12 cellular contexts compared by ENCODE assay signal in the genomic region with DNA sequence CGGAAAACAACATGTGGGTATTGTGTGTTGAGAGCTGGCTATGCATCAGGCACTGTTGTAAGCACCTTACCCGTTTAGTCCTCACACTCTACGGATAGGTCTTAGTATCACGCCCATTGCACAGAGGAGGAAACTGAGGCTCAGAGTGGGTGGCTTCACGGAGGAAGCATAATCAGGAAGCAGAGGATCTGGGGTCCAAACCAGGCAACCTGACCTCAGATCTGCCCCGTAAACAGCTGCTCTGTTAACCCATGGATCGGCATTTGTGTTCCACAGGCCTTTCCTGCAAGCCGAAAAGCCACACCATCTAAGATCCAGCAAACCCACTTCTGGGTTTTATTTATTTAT.
DNase-seq lines count a peak whose midpoint lies in the region; ATAC-seq and TF ChIP-seq lines count a peak whose summit lies in the region.
"Had no signal": no experiment of that assay in that cellular context is flagged by ENCODE, and none has a peak within 500 bp of the region (broad histone marks: within the 10 kb centered on the region; RNA-seq: fewer than 3 reads in every experiment).

No MANE protein-coding gene starts in this region.

- no peak overlapping the region for H3K18ac ChIP-seq in H9 (ENCODE audit: insufficient read length, low read depth, low read length)

- H3K4me3 ChIP-seq in right atrium auricular region (no peak overlapping the region), endodermal cell (ENCODE audit: low read length) (no peak overlapping the region), osteoblast (ENCODE audit: insufficient read depth, low read length) (no peak overlapping the region)

- H3K4me2 ChIP-seq in osteoblast (ENCODE audit: insufficient read depth, low read length) (no peak overlapping the region), H9 (ENCODE audit: insufficient read depth, insufficient read length, low read length) (no peak overlapping the region)

- TF ChIP-seq CTCF in right atrium auricular region (IDR thresholded peaks at IDR 0.05) (no peak), endodermal cell (conservative IDR thresholded peaks at IDR 0.05) (no peak), osteoblast (IDR thresholded peaks at IDR 0.05; ENCODE audit: extremely low read depth, low read depth, low read length) (no peak), GM10266 (IDR thresholded peaks at IDR 0.05; ENCODE audit: control insufficient read depth, insufficient read depth, low read depth, missing control alignments) (no peak), H9 (conservative IDR thresholded peaks at IDR 0.05) (no peak)

- no peak overlapping the region for H2BK15ac ChIP-seq in H9 (ENCODE audit: low read depth, low read length)

- H3K27me3 ChIP-seq in right atrium auricular region (no peaks in the 10 kb centered on the region), endodermal cell (ENCODE audit: control insufficient read depth, insufficient read depth, low read length, poor library complexity, severe bottlenecking) (no peaks in the 10 kb centered on the region), osteoblast (ENCODE audit: insufficient read depth, low read length) (peaks cover 16% of the 10 kb centered on the region), H9 (ENCODE audit: insufficient read depth, low read length) (no peaks in the 10 kb centered on the region)

- H3T11ph ChIP-seq in H9 (ENCODE audit: low read length): no peak overlapping the region

- no peaks in the 10 kb centered on the region for H4K20me1 ChIP-seq in osteoblast (ENCODE audit: insufficient read depth, low read length)
- H4K20me1 ChIP-seq in H9 (ENCODE audit: control insufficient read depth, insufficient read depth, insufficient read length): no peaks in the 10 kb centered on the region

- H3K23me2 ChIP-seq in H9 (ENCODE audit: insufficient read length, low read depth, low read length, poor library complexity, severe bottlenecking): no peaks in the 10 kb centered on the region

- H3K4me1 ChIP-seq in right atrium auricular region (peaks cover 3 to 68% of the 10 kb centered on the region in 2 donors), endodermal cell (ENCODE audit: control insufficient read depth, insufficient read depth, low read length) (no peaks in the 10 kb centered on the region), osteoblast (ENCODE audit: insufficient read depth, low read length) (peaks cover 20% of the 10 kb centered on the region), H9 (ENCODE audit: insufficient read depth, low read length) (no peaks in the 10 kb centered on the region)

- no peak overlapping the region for H3K23ac ChIP-seq in H9 (ENCODE audit: insufficient read length, low read depth, low read length)

- H2AFZ ChIP-seq in osteoblast (ENCODE audit: low read length): no peak overlapping the region
- H2AFZ ChIP-seq in H9 (ENCODE audit: low read length): no peak overlapping the region

- H3K14ac ChIP-seq in H9 (ENCODE audit: insufficient read depth, low read length): no peak overlapping the region

- H2BK12ac ChIP-seq in H9 (ENCODE audit: insufficient read length, low read depth, low read length): no peak overlapping the region

- ATAC-seq in left cardiac atrium (no peak), GM18868 (IDR thresholded peaks at IDR 0.05; ENCODE audit: unreplicated experiment) (no peak)

- H3K27ac ChIP-seq in right atrium auricular region (peak overlapping the region; percentile 82 to 94), endodermal cell (ENCODE audit: low read depth, low read length) (peak overlapping the region; percentile 90), osteoblast (ENCODE audit: low read depth, low read length) (no peak overlapping the region), H9 (ENCODE audit: insufficient read length, low read depth, low read length) (no peak overlapping the region)

- H3K9ac ChIP-seq in endodermal cell (ENCODE audit: extremely low read depth, low read length, poor library complexity, severe bottlenecking) (no peak overlapping the region), H9 (ENCODE audit: extremely low read depth, insufficient read length, low read length) (no peak overlapping the region)

- no peak overlapping the region for H4K5ac ChIP-seq in H9 (ENCODE audit: insufficient read length, low read depth, low read length)

- H3K9me3 Mint-ChIP-seq in endodermal cell: peaks cover 26% of the 10 kb centered on the region
- peaks cover 25 to 31% of the 10 kb centered on the region in 2 experiments for H3K9me3 Mint-ChIP-seq in H9

- H3K4me1 Mint-ChIP-seq in endodermal cell: peaks cover 15% of the 10 kb centered on the region
- peaks cover 31% of the 10 kb centered on the region in 2 experiments for H3K4me1 Mint-ChIP-seq in H9

- no peak overlapping the region for H3K56ac ChIP-seq in H9 (ENCODE audit: insufficient read length, low read depth, low read length)

- H3K79me1 ChIP-seq in H9 (ENCODE audit: insufficient read depth, low read depth, low read length, poor library complexity, severe bottlenecking): no peaks in the 10 kb centered on the region

- no peak overlapping the region for H2BK5ac ChIP-seq in H9 (ENCODE audit: insufficient read length, low read length)

- no peak overlapping the region for H3K4ac ChIP-seq in H9 (ENCODE audit: low read depth, low read length)

- no peak overlapping the region for H4K91ac ChIP-seq in H9 (ENCODE audit: insufficient read length, low read depth, low read length)

- peaks cover 0 to 7% of the 10 kb centered on the region in 2 donors for H3K9me3 ChIP-seq in right atrium auricular region
- H3K9me3 ChIP-seq in endodermal cell (ENCODE audit: control insufficient read depth, low read length): no peaks in the 10 kb centered on the region
- no peaks in the 10 kb centered on the region for H3K9me3 ChIP-seq in osteoblast (ENCODE audit: low read depth, low read length)
- H3K9me3 ChIP-seq in H9 (ENCODE audit: control insufficient read depth, low read depth, low read length): no peaks in the 10 kb centered on the region

- intact Hi-C loops in left cardiac atrium (cut with DNase I): no loop called here

- H4K8ac ChIP-seq in H9 (replicated peaks; ENCODE audit: insufficient read length, low read depth, low read length): no peak overlapping the region

- no peak overlapping the region for H3K27ac Mint-ChIP-seq in endodermal cell
- H3K27ac Mint-ChIP-seq in H9: no peak overlapping the region
- H3K27ac Mint-ChIP-seq: activated CD4-positive, alpha-beta T cell treated with anti-CD3 and anti-CD28 coated beads, Interleukin-2, amount 10 ng/mL, durations not matched to agents 24 days and 14 days had no signal

- DNase-seq in right atrium auricular region (ENCODE audit: low spot score): no peak
- DNase-seq in left cardiac atrium: no peak
- no peak for DNase-seq in endodermal cell
- peak; percentile 57 for DNase-seq in osteoblast (ENCODE audit: insufficient read length, low spot score, missing footprints)
- DNase-seq in GM10266 (ENCODE audit: extremely low spot score): no peak
- no peak for DNase-seq in cortex of kidney (lab: John Stamatoyannopoulos, UW)
- no peak for DNase-seq in H9
- DNase-seq: activated CD4-positive, alpha-beta T cell treated with anti-CD3 and anti-CD28 coated beads, Interleukin-2, amount 10 ng/mL, durations not matched to agents 24 days and 14 days; activated gamma-delta T cell; effector CD4-positive, alpha-beta T cell; naive thymus-derived CD4-positive, alpha-beta T cell had no signal

- H3K27me3 Mint-ChIP-seq in endodermal cell (ENCODE audit: insufficient read depth) (peaks cover 5% of the 10 kb centered on the region), H9 (ENCODE audit: low read depth) (peaks cover 22% of the 10 kb centered on the region)

- no peak overlapping the region for H2BK20ac ChIP-seq in H9 (ENCODE audit: low read depth, low read length, poor library complexity, severe bottlenecking)

- H3K79me2 ChIP-seq in osteoblast (ENCODE audit: insufficient read depth, low read length): no peaks in the 10 kb centered on the region
- H3K79me2 ChIP-seq in H9 (ENCODE audit: insufficient read depth, low read length): no peaks in the 10 kb centered on the region

- 84 to 89% methylated on average over 7 to 8 of the region's 8 CpGs for WGBS in endodermal cell (ENCODE audit: insufficient coverage in 1 of 2, insufficient read length in 1 of 2), 2 experiments
- WGBS in H9 (ENCODE audit: extremely low coverage, insufficient read length, low lambda C conversion rate): no CpG with 5 or more reads among the region's 8 CpGs

- H3K36me3 Mint-ChIP-seq in endodermal cell (ENCODE audit: low read depth) (no peaks in the 10 kb centered on the region), H9 (ENCODE audit: insufficient read depth in 1 of 3, low read depth in 3 of 3) (peaks cover 7 to 31% (median 20%) of the 10 kb centered on the region in 3 experiments; a peak in 6 of 7 replicates)

- H3K4me3 Mint-ChIP-seq in endodermal cell (no peak overlapping the region), H9 (no peak overlapping the region)
- H3K4me3 Mint-ChIP-seq: activated CD4-positive, alpha-beta T cell treated with anti-CD3 and anti-CD28 coated beads, Interleukin-2, amount 10 ng/mL, durations not matched to agents 24 days and 14 days had no signal

- H3K36me3 ChIP-seq in right atrium auricular region (no peaks in the 10 kb centered on the region), endodermal cell (ENCODE audit: control insufficient read depth, insufficient read depth, low read length) (no peaks in the 10 kb centered on the region), osteoblast (ENCODE audit: insufficient read depth, low read length) (no peaks in the 10 kb centered on the region)

- no peak overlapping the region for H2AK5ac ChIP-seq in H9 (ENCODE audit: insufficient read length, low read length)

- no peak overlapping the region for H2BK120ac ChIP-seq in H9 (ENCODE audit: low read depth, low read length, poor library complexity, severe bottlenecking)

Comparison
In these comparisons a context has a peak if more than half of its experiments do, and no peak if none do; other contexts are left out.
1. H3K27ac ChIP-seq: peak in right atrium auricular region (2 of 2) and endodermal cell (single experiment); none in osteoblast (single experiment) and H9 (single experiment).